Comparison of ENCODE assay signal across 8 cellular contexts in the genomic region with DNA sequence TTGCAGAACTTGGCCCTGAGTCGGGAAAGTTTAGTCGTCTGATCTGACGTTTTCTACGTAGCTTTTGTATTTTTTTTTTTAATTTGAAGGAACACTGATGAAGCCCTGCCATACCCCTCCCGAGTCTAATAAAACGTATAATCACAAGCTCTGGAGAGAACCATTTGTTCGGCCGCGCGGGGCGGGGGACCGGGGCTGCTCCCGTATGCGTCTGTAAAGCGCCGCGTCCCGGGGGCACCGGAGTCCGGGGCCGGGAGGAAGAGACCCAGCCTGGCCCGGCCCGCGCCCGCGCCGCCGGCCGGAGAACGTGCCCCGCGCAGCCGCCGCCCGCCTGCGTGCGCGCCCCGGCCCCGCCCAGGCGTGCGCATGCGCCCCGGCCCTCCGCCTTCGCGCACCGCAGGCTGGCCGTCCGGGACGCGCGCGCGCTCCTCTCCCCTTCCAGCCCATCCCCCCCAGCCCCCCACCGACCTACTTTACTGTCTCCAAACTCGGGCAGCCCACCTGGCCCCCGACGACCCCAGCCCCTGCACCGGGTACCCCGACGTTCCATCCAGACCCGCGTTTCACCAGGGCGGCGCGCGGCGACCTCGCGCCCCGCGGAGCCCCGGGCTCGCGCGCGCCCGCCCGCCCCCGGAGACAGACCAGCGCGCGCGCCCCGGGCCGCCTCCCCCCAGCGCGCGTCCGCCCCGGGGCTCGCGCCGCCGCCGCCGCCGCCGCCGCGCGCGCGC. TPM values are rescaled to one million over a fixed set of nuclear protein-coding genes. Genes with fewer than 3 reads are reported as not detected.
DNase-seq lines count a peak whose midpoint lies in the region; ATAC-seq and TF ChIP-seq lines count a peak whose summit lies in the region.

No MANE protein-coding gene starts in this region.

- DNase-seq in DMS153 treated with DMSO at 0.1 percent for 48 hours (lab: John Stamatoyannopoulos, UW; ENCODE audit: unreplicated experiment) (peak; percentile 12), DMS153 (lab: John Stamatoyannopoulos, UW) (no peak), NCI-H226 (peak; percentile 67), colonic mucosa (peak; percentile 68), left kidney (ENCODE audit: low read depth, low spot score) (peak; percentile 87)
- peak; percentile 63 to 75 for DNase-seq in activated CD4-positive, alpha-beta T cell treated with anti-CD3 and anti-CD28 coated beads for 4 hours
- peak; percentile 76 for DNase-seq in stimulated activated CD4-positive, alpha-beta T cell treated with anti-CD3 and anti-CD28 coated beads, Interleukin-2, amount 100 ng/mL, for 24 hours

- TF ChIP-seq CTCF in colonic mucosa (IDR thresholded peaks at IDR 0.05): no peak

- H3K27me3 ChIP-seq in colonic mucosa: no peaks in the 10 kb centered on the region

- H3K9me3 ChIP-seq in colonic mucosa: no peaks in the 10 kb centered on the region

- H3K4me1 ChIP-seq in colonic mucosa: peaks cover 5% of the 10 kb centered on the region

- peak; percentile 8 for ATAC-seq in HG02938 (IDR thresholded peaks at IDR 0.05; ENCODE audit: unreplicated experiment)

- peak overlapping the region; percentile 76 to 87 for H3K9ac ChIP-seq in colonic mucosa (ENCODE audit: low read depth in 2 of 2, low read length in 2 of 2)

- peaks cover 10% of the 10 kb centered on the region for H3K36me3 ChIP-seq in colonic mucosa

- intact Hi-C loops in colonic mucosa (cut with DNase I): loop anchor here (10.0 kb wide), 1 partner anchor 123 kb away; a partner anchor contains a TSS

- peak overlapping the region; percentile 84 for H3K27ac ChIP-seq in colonic mucosa

- H3K4me3 ChIP-seq in colonic mucosa: peak overlapping the region; percentile 54

RNA-seq across cellular contexts. Expression of a gene that starts 0.8 kb away (rescaled TPM):
- total RNA-seq in colonic mucosa: 100 to 1,000 TPM in 1 of 2 donors, 10 to 100 TPM in 1; 86.5 to 108 TPM

RNA-seq across cellular contexts. Expression of a gene that starts 14.3 kb away (rescaled TPM):
- not detected for total RNA-seq in colonic mucosa

RNA-seq across cellular contexts. Expression of a gene that starts 19.2 kb away (rescaled TPM):
- 100 to 1,000 TPM; 252 TPM for total RNA-seq in colonic mucosa

RNA-seq across cellular contexts. Expression of a gene that starts 24.0 kb away (rescaled TPM):
- not detected for total RNA-seq in colonic mucosa

RNA-seq across cellular contexts. Expression of a gene that starts 39.4 kb away (rescaled TPM):
- not detected for total RNA-seq in colonic mucosa
